Comparison of ENCODE assay signal across 8 cellular contexts in genomic region chr21:45293214-45293725, GRCh38. TPM values are rescaled to one million over a fixed set of nuclear protein-coding genes. Genes with fewer than 3 reads are reported as not detected.
DNase-seq lines count a peak whose midpoint lies in the region; ATAC-seq and TF ChIP-seq lines count a peak whose summit lies in the region.

No MANE protein-coding gene starts in this region.

- DNase-seq in stimulated activated CD4-positive, alpha-beta T cell treated with anti-CD3 and anti-CD28 coated beads, Interleukin-4, amount 100 ng/mL, for 24 hours: peak; percentile 3
- DNase-seq in stimulated activated CD4-positive, alpha-beta T cell treated with anti-CD3 and anti-CD28 coated beads, Interleukin-4, amount 100 ng/mL, for 4 hours: no peak
- DNase-seq in foreskin fibroblast (peak; percentile 39 to 64), osteocyte (ENCODE audit: extremely low spot score, unreplicated experiment) (peak; percentile 74), GDM1 (lab: John Stamatoyannopoulos, UW) (no peak), SW480 (ENCODE audit: low spot score) (no peak), SIG-M5 treated with dmso at 0.1 percent for 504 hours (lab: John Stamatoyannopoulos, UW; ENCODE audit: unreplicated experiment) (no peak)

- no peak overlapping the region for H3K4me3 ChIP-seq in foreskin fibroblast (ENCODE audit: low read depth in 1 of 2, low read length in 2 of 2)

- peaks cover 71% of the 10 kb centered on the region for H3K4me1 Mint-ChIP-seq in osteocyte (ENCODE audit: unreplicated experiment)

- peaks cover 5% of the 10 kb centered on the region for H3K9me3 Mint-ChIP-seq in osteocyte (ENCODE audit: unreplicated experiment)

- peak overlapping the region; percentile 71 for H3K27ac Mint-ChIP-seq in osteocyte (ENCODE audit: unreplicated experiment)

- ATAC-seq in activated CD4-positive, CD25-positive, alpha-beta regulatory T cell treated with anti-CD3 and anti-CD28 coated beads, Interleukin-2, amount 50 U/mL, for 24 hours: no peak

- H3K4me3 Mint-ChIP-seq in osteocyte (ENCODE audit: unreplicated experiment): no peak overlapping the region

- no peaks in the 10 kb centered on the region for H3K27me3 Mint-ChIP-seq in osteocyte (ENCODE audit: unreplicated experiment)

- peaks cover 8% of the 10 kb centered on the region for H3K36me3 Mint-ChIP-seq in osteocyte (ENCODE audit: unreplicated experiment)

- no peak for TF ChIP-seq CTCF in foreskin fibroblast (IDR thresholded peaks at IDR 0.05; ENCODE audit: low read depth, low read length)
- no peak for TF ChIP-seq CTCF in osteocyte (IDR thresholded peaks at IDR 0.05)

RNA-seq across cellular contexts. Expression of gene POFUT2, which starts 5.6 kb away (rescaled TPM):
- total RNA-seq in osteocyte: 62.7 and 63.7 TPM in 2 replicates

Comparison
In these comparisons a context has a peak if more than half of its experiments do, and no peak if none do; other contexts are left out.
1. DNase-seq: peak in stimulated activated CD4-positive, alpha-beta T cell treated with anti-CD3 and anti-CD28 coated beads, Interleukin-4, amount 100 ng/mL, for 24 hours (single experiment), foreskin fibroblast (2 of 2) and osteocyte (single experiment); none in stimulated activated CD4-positive, alpha-beta T cell treated with anti-CD3 and anti-CD28 coated beads, Interleukin-4, amount 100 ng/mL, for 4 hours (0 of 2), GDM1 (single experiment), SW480 (single experiment) and SIG-M5 treated with dmso at 0.1 percent for 504 hours (single experiment).